10 cellular contexts compared by ENCODE assay signal in the genomic region with DNA sequence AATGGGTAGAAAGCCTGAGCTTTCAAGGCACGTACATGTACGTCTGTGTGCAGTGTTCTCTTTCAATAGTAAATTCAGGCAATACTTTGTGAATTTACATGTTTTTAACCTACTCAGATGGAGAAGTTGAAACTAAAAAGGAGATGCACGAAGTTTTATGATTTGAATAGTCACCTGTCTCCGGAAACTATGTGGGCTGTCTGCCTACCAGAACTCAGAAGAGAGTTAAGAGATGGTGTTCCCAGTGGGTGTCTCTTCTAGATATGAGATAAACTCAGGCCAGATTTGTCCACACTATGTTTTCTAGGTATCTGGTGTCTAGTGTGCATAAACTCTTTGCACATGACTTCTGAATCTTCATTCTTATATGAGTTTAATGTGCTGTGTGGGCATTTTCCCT.
DNase-seq lines count a peak whose midpoint lies in the region; ATAC-seq, FAIRE-seq and TF ChIP-seq lines count a peak whose summit lies in the region.
"Had no signal": no experiment of that assay in that cellular context is flagged by ENCODE, and none has a peak within 500 bp of the region (broad histone marks: within the 10 kb centered on the region; RNA-seq: fewer than 3 reads in every experiment).

No MANE protein-coding gene starts in this region.

- no peak overlapping the region for H3K27ac ChIP-seq in A549
- H3K27ac ChIP-seq in body of pancreas = no peak overlapping the region

- no peaks in the 10 kb centered on the region for H3K27me3 ChIP-seq in body of pancreas
- H3K27me3 ChIP-seq: BE2C had no signal

- H3K9me3 ChIP-seq in A549 (no peaks in the 10 kb centered on the region), body of pancreas (no peaks in the 10 kb centered on the region)
- H3K9me3 ChIP-seq: BE2C had no signal

- POLR2A ChIA-PET in A549 (lab: Yijun Ruan, JAX) = no interaction called here
- POLR2A ChIA-PET in activated CD4-positive, alpha-beta memory T cell treated with anti-CD3 and anti-CD28 coated beads for 36 hours (lab: Charles Lee) = interaction anchor here (0.6 to 4.9 kb wide), 19 partner anchors 12 to 352 kb away, joined by 3 to 50 read pairs (median 5); no protein-coding TSS in a partner anchor

- peak overlapping the region; percentile 89 for H3K27ac Mint-ChIP-seq in activated CD4-positive, alpha-beta memory T cell treated with anti-CD3 and anti-CD28 coated beads for 36 hours

- TF ChIP-seq CTCF in A549 (IDR thresholded peaks at IDR 0.05) (no peak), body of pancreas (IDR thresholded peaks at IDR 0.05) (no peak)

- 90% methylated on average over 4 of the region's 4 CpGs for WGBS in A549 (ENCODE audit: missing lambda C conversion rate)
- 85 to 92% methylated on average over 4 of the region's 4 CpGs for WGBS in body of pancreas, 2 donors

- H3K4me1 Mint-ChIP-seq in activated CD4-positive, alpha-beta memory T cell treated with anti-CD3 and anti-CD28 coated beads for 36 hours (ENCODE audit: low read depth) = peaks cover 76% of the 10 kb centered on the region

- H3K4me2 ChIP-seq in A549 = no peak overlapping the region

- intact Hi-C loops in activated CD4-positive, alpha-beta memory T cell treated with anti-CD3 and anti-CD28 coated beads for 36 hours (cut with micrococcal nuclease) = loop anchor here (1.0 to 5.0 kb wide), 14 partner anchors 13 to 362 kb away; no protein-coding TSS in a partner anchor
- intact Hi-C loops in Right ventricle myocardium inferior (cut with DNase I) (no loop called here), body of pancreas (cut with DNase I) (no loop called here)

- TF ChIP-seq EP300 in A549 (IDR thresholded peaks at IDR 0.05) = no peak

- H3K4me1 ChIP-seq in A549 = no peaks in the 10 kb centered on the region
- H3K4me1 ChIP-seq in body of pancreas = no peaks in the 10 kb centered on the region

- no peaks in the 10 kb centered on the region for H3K9me3 Mint-ChIP-seq in activated CD4-positive, alpha-beta memory T cell treated with anti-CD3 and anti-CD28 coated beads for 36 hours

- no peaks in the 10 kb centered on the region for H3K27me3 Mint-ChIP-seq in activated CD4-positive, alpha-beta memory T cell treated with anti-CD3 and anti-CD28 coated beads for 36 hours

- TF ChIP-seq POLR2A in A549 (IDR thresholded peaks at IDR 0.05; ENCODE audit: low read length) = no peak
- no peak for TF ChIP-seq POLR2A in body of pancreas (IDR thresholded peaks at IDR 0.05)

- H3K4me3 ChIP-seq in A549 (no peak overlapping the region), body of pancreas (no peak overlapping the region)

- no peak for ATAC-seq in A549
- ATAC-seq in HG02973 (IDR thresholded peaks at IDR 0.05; ENCODE audit: unreplicated experiment) = peak; percentile 90
- ATAC-seq in Right ventricle myocardium inferior = no peak
- no peak for ATAC-seq in body of pancreas
- ATAC-seq: HCT116 had no signal

- H3K36me3 Mint-ChIP-seq in activated CD4-positive, alpha-beta memory T cell treated with anti-CD3 and anti-CD28 coated beads for 36 hours = peaks cover 5% of the 10 kb centered on the region

- CTCF ChIA-PET in A549 (lab: Yijun Ruan, JAX) = interaction anchor here (0.5 kb wide), 1 partner anchor 414 kb away, joined by 3 read pairs; no protein-coding TSS in a partner anchor
- CTCF ChIA-PET in activated CD4-positive, alpha-beta memory T cell treated with anti-CD3 and anti-CD28 coated beads for 36 hours (lab: Charles Lee) = interaction anchor here (0.7 to 3.4 kb wide), 7 partner anchors 12 to 274 kb away, joined by 3 to 16 read pairs (median 4); partner anchors contain the start of gene FOXP1

- DNase-seq in A549 (ENCODE audit: low read depth in 1 of 2, low spot score in 1 of 2) (no peak), GM19239 (ENCODE audit: insufficient read length, low spot score) (peak; percentile 19), Right ventricle myocardium inferior (ENCODE audit: missing footprints) (no peak), anterior cingulate cortex (lab: John Stamatoyannopoulos, UW) (no peak), body of pancreas (no peak)
- DNase-seq in activated CD4-positive, alpha-beta memory T cell treated with anti-CD3 and anti-CD28 coated beads for 36 hours = peak; percentile 52
- DNase-seq in stimulated activated CD8-positive, alpha-beta memory T cell treated with anti-CD3 and anti-CD28 coated beads, Interleukin-4, amount 100 ng/mL, for 48 hours = no peak
- DNase-seq: BE2C had no signal

- H3K36me3 ChIP-seq in body of pancreas (replicated peaks in 1 of 2; ENCODE audit: insufficient read depth in 1 of 2, low read depth in 2 of 2) = no peaks in the 10 kb centered on the region
- H3K36me3 ChIP-seq: BE2C had no signal

- no peak for TF ChIP-seq RAD21 in A549 (conservative IDR thresholded peaks at IDR 0.05 in 1 of 2, IDR thresholded peaks at IDR 0.05 in 1 of 2)

- FAIRE-seq in A549 (lab: Jason Lieb, UNC) (no peak), GM19239 (lab: Jason Lieb, UNC) (peak; percentile 98)

- peak overlapping the region; percentile 39 for H3K4me3 Mint-ChIP-seq in activated CD4-positive, alpha-beta memory T cell treated with anti-CD3 and anti-CD28 coated beads for 36 hours

TF ChIP-seq in A549, 52 proteins besides CTCF, POLR2A, EP300 and RAD21:
- no peak for TF ChIP-seq HES2 (IDR thresholded peaks at IDR 0.05)
- TF ChIP-seq FOSL2 (IDR thresholded peaks at IDR 0.05) = no peak
- no peak for TF ChIP-seq FOSL2 (CRISPR knock-in tag; IDR thresholded peaks at IDR 0.05)
- TF ChIP-seq ESRRA (IDR thresholded peaks at IDR 0.05; ENCODE audit: borderline replicate concordance, low read length) = no peak
- no peak for TF ChIP-seq RARB (CRISPR knock-in tag; IDR thresholded peaks at IDR 0.05)
- TF ChIP-seq ATOH8 (CRISPR knock-in tag; IDR thresholded peaks at IDR 0.05; ENCODE audit: low read depth) = no peak
- no peak for TF ChIP-seq CEBPB (IDR thresholded peaks at IDR 0.05)
- TF ChIP-seq MAFK (IDR thresholded peaks at IDR 0.05; ENCODE audit: partially characterized antibody) = peak; percentile 54
TF ChIP-seq in A549: peak in this region for 1.

Comparison
In these comparisons a context has a peak if more than half of its experiments do, and no peak if none do; other contexts are left out.
1. DNase-seq: peak in GM19239 (single experiment) and activated CD4-positive, alpha-beta memory T cell treated with anti-CD3 and anti-CD28 coated beads for 36 hours (single experiment); none in A549 (0 of 2), Right ventricle myocardium inferior (single experiment), stimulated activated CD8-positive, alpha-beta memory T cell treated with anti-CD3 and anti-CD28 coated beads, Interleukin-4, amount 100 ng/mL, for 48 hours (single experiment), anterior cingulate cortex (0 of 58) and body of pancreas (0 of 4).